ENCODE assay signal across 1 cellular context in the genomic region with DNA sequence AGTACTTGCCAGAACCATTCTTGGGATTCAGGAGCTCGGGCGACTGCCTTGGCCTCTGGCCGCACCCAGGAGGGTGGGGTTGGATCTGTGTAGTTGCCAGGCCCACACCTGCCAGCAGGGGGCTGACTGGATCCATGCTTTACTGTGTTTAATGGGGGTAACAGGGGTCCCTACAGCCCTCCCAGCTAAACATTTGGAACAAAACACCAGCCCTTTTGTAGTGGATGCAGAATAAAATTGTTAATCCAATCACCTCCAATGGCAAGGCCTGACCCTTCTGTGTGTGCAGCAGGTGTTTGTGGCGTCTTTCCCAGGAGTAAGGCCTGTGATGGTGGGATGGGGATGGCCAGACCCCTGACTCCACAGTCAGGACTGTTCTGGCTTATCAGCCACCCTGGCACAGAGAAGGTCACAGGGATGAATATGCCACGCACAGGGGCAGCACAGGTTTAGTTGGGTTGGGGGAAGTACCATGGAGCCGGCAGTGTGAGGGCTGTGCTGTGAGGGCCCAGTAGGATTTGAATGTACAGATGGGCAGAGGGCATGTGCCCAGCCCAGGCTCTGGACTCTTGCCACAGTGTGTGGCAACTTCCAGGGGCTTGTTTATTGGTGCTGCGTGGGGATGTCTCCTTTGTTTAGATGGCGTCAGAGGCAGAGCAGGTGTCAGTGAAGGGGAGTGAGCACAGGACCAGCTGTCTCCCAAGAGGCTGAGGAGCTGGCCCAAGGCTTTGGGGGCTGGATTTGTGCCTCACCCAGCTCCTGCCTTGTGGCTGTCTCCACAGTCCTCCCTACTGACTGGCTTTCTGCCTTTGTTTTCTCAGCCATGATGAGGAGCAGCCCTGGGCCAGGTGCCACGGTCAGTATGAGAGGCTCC.
TF ChIP-seq lines count a peak whose summit lies in the region.

No MANE protein-coding gene starts in this region.

TF ChIP-seq in IMR-90, 13 proteins besides CTCF, POLR2A, EP300 and RAD21 (continued from another document):
- no peak for TF ChIP-seq MAFK (IDR thresholded peaks at IDR 0.05; ENCODE audit: low read depth, low read length)
- peak; percentile 22; the same call in 1 of the 2 replicates for TF ChIP-seq MAZ (IDR thresholded peaks at IDR 0.05; ENCODE audit: borderline replicate concordance, low read depth, low read length)
- TF ChIP-seq, protein P1, sequence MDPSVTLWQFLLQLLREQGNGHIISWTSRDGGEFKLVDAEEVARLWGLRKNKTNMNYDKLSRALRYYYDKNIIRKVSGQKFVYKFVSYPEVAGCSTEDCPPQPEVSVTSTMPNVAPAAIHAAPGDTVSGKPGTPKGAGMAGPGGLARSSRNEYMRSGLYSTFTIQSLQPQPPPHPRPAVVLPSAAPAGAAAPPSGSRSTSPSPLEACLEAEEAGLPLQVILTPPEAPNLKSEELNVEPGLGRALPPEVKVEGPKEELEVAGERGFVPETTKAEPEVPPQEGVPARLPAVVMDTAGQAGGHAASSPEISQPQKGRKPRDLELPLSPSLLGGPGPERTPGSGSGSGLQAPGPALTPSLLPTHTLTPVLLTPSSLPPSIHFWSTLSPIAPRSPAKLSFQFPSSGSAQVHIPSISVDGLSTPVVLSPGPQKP (IDR thresholded peaks at IDR 0.05; ENCODE audit: borderline replicate concordance, low read depth, low read length) = no peak
- no peak for TF ChIP-seq MXI1 (IDR thresholded peaks at IDR 0.05; ENCODE audit: borderline replicate concordance, low read depth, low read length)
- TF ChIP-seq SMC3 (IDR thresholded peaks at IDR 0.05; ENCODE audit: low read depth, low read length) = no peak
